ENCODE assay signal across 8 cellular contexts in the genomic region with DNA sequence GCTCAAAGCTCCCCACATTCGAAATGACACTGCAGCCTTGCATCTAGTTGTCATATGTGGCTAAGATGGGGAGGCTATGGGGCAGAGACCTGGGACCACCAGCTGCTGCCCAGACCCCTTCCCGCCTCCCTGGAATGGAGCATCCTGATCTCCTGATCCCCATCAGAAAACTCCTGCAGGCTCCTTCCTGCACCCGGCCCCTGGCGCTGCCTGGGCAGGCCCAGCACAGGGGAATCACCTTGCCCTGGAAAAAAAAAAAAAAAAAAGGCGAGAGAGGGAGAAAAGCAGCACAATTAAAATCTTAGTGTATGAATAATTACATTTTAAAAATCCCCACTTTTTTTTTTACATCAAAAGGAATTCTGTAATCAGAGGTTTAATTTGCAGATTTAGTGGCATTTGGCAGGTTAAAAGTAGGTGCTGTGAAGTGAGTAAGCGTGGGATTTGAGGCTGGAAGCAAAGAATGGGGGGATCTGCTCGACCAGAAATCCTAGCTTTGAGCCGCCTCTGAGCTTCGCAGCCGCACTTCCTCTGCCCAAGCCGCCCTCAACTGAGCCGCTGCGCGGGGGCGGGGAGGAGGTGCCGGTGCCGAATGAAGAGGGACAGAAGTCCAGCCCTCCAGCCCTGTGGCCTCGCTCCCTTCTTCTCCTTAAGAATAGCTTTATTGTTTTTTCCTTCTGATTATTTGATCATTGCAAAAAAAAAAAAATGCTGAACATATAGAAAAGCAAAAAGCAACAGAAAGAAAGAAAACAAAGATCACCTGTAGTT. TPM values are rescaled to one million over a fixed set of nuclear protein-coding genes. Genes with fewer than 3 reads are reported as not detected.
DNase-seq lines count a peak whose midpoint lies in the region; ATAC-seq, FAIRE-seq and TF ChIP-seq lines count a peak whose summit lies in the region.

No MANE protein-coding gene starts in this region.

- POLR2A ChIA-PET in K562 (lab: Yijun Ruan, JAX) = no interaction called here

- DNase-seq in DMS53 treated with DMSO at 0.1 percent for 48 hours (lab: John Stamatoyannopoulos, UW; ENCODE audit: unreplicated experiment) = peak; percentile 28
- no peak for DNase-seq in MM.1S
- peak in 1 of 4 experiments; percentile 40 for DNase-seq in K562 (ENCODE audit: extremely low read depth in 1 of 4, low spot score in 3 of 4)
- DNase-seq in naive B cell = no peak
- no peak for DNase-seq in foreskin melanocyte
- DNase-seq in NK-92 (lab: John Stamatoyannopoulos, UW; ENCODE audit: unreplicated experiment) = no peak

- peak; percentile 75 for ATAC-seq in K562
- ATAC-seq in naive B cell (ENCODE audit: low read depth in 2 of 2) = peak; percentile 38 to 79
- no peak for ATAC-seq in HG02623 (IDR thresholded peaks at IDR 0.05; ENCODE audit: unreplicated experiment)
- ATAC-seq in HG03280 (IDR thresholded peaks at IDR 0.05; ENCODE audit: unreplicated experiment) = no peak

- in situ Hi-C loops in K562 (cut with MboI) = loop anchor here (25.0 kb wide), 1 partner anchor 262 kb away; the partner anchor contains the start of gene FOXI3

- H3K4me2 ChIP-seq in MM.1S (ENCODE audit: low read depth, low read length) (peak overlapping the region; percentile 58; the same call in 1 of the 2 replicates), K562 (ENCODE audit: insufficient read depth, low read length) (no peak overlapping the region)

- H3F3A ChIP-seq in MM.1S (ENCODE audit: insufficient read depth, low read length) = no peaks in the 10 kb centered on the region

- TF ChIP-seq RAD21 in K562 (CRISPR knock-in tag; conservative IDR thresholded peaks at IDR 0.05 in 1 of 2, IDR thresholded peaks at IDR 0.05 in 1 of 2) = no peak

- no peak for TF ChIP-seq POLR2A in K562 (conservative IDR thresholded peaks at IDR 0.05)

- intact Hi-C loops in K562 (cut with micrococcal nuclease) = no loop called here

- H3K4me1 Mint-ChIP-seq in naive B cell = peaks cover 11 to 39% (median 20%) of the 10 kb centered on the region in 3 donors

- H3K27ac ChIP-seq in MM.1S (ENCODE audit: low read length) (no peak overlapping the region), K562 (ENCODE audit: extremely low read depth, low read depth, low read length) (no peak overlapping the region)

- H2AFZ ChIP-seq in MM.1S (ENCODE audit: low read length) (peak overlapping the region; percentile 32; the same call in 1 of the 2 replicates), K562 (ENCODE audit: low read depth, low read length) (no peak overlapping the region)

- peaks cover 0 to 10% (median 8%) of the 10 kb centered on the region in 7 donors for H3K9me3 Mint-ChIP-seq in naive B cell

- FAIRE-seq in K562 (lab: Jason Lieb, UNC) = no peak

- TF ChIP-seq EP300 in K562 (IDR thresholded peaks at IDR 0.05; ENCODE audit: low read length) = no peak

- H3K4me1 ChIP-seq in MM.1S (ENCODE audit: low read length) (0 out of 2 replicates have a peak, but pooled peaks cover 4% of the 10 kb centered on the region), K562 (replicated peaks in 1 of 2; ENCODE audit: control insufficient read depth in 2 of 2, insufficient read depth in 2 of 2, low read length in 2 of 2) (peaks cover 0 to 3% of the 10 kb centered on the region in 2 experiments; a peak in 1 of 5 replicates)

- H4K20me1 ChIP-seq in MM.1S (ENCODE audit: insufficient read depth, low read length) (no peaks in the 10 kb centered on the region), K562 (replicated peaks; ENCODE audit: control insufficient read depth, insufficient read depth, low read length) (no peaks in the 10 kb centered on the region)

- H3K36me3 ChIP-seq in MM.1S (replicated peaks; ENCODE audit: insufficient read depth, low read length) (no peaks in the 10 kb centered on the region), K562 (ENCODE audit: control insufficient read depth, insufficient read depth, low read length) (no peaks in the 10 kb centered on the region)

- BruUV-seq in K562 (replicated peaks; lab: Mats Ljungman, UMichigan) = no TSS peak

- no peaks in the 10 kb centered on the region for H3K79me2 ChIP-seq in MM.1S (ENCODE audit: low read length)
- H3K79me2 ChIP-seq in K562 (ENCODE audit: control insufficient read depth, insufficient read depth, low read length) = no peaks in the 10 kb centered on the region

- WGBS in K562 (ENCODE audit: insufficient coverage, low coverage, missing lambda C conversion rate) = 2% methylated on average over 16 of the region's 18 CpGs

- H3K27me3 Mint-ChIP-seq in naive B cell = peaks cover 48 to 80% (median 50%) of the 10 kb centered on the region in 3 donors

- H3K4me3 ChIP-seq in MM.1S (ENCODE audit: low read length) (peak overlapping the region; percentile 24), K562 (no peak overlapping the region)

- CTCF ChIA-PET in K562 (lab: Yijun Ruan, JAX; ENCODE audit: low intra/inter-chr PET ratio) = no interaction called here

- peak overlapping the region in 1 of 6 donors; percentile 29 for H3K27ac Mint-ChIP-seq in naive B cell

- H3K36me3 Mint-ChIP-seq in naive B cell = peaks cover 0 to 7% of the 10 kb centered on the region in 2 donors

- H3K4me3 Mint-ChIP-seq in naive B cell = peak overlapping the region in 6 of 8 donors; percentile 22 to 80 (median 51)

- no peaks in the 10 kb centered on the region for H3K9me2 ChIP-seq in MM.1S (replicated peaks; ENCODE audit: insufficient read depth, low read length)

- TF ChIP-seq CTCF in MM.1S (IDR thresholded peaks at IDR 0.05; ENCODE audit: low read length) (no peak), K562 (IDR thresholded peaks at IDR 0.05 in 2 of 3, conservative IDR thresholded peaks at IDR 0.05 in 1 of 3; ENCODE audit: insufficient read depth in 2 of 3, low read depth in 1 of 3, low read length in 3 of 3) (no peak)

- H3K9me1 ChIP-seq in K562 (ENCODE audit: control insufficient read depth, insufficient read depth, low read length) = no peaks in the 10 kb centered on the region

- no peaks in the 10 kb centered on the region for H3K27me3 ChIP-seq in MM.1S (replicated peaks; ENCODE audit: insufficient read depth, low read length)
- peaks cover 19 to 39% of the 10 kb centered on the region in 2 experiments for H3K27me3 ChIP-seq in K562 (ENCODE audit: control insufficient read depth in 2 of 2, insufficient read depth in 2 of 2, low read length in 2 of 2)

- H3K9ac ChIP-seq in MM.1S (ENCODE audit: low read length) (no peak overlapping the region), K562 (ENCODE audit: insufficient read depth in 1 of 2, low read depth in 2 of 2, low read length in 2 of 2) (peak overlapping the region in 1 of 2 experiments; percentile 64; a peak in 1 of 4 replicates)

- H3K9me3 ChIP-seq in MM.1S (replicated peaks; ENCODE audit: insufficient read depth, low read length) (no peaks in the 10 kb centered on the region), K562 (replicated peaks; ENCODE audit: control insufficient read depth, insufficient read depth, low read depth, low read length) (no peaks in the 10 kb centered on the region)

TF ChIP-seq in K562, 482 proteins besides CTCF, POLR2A, EP300 and RAD21:
- TF ChIP-seq MTA1 (IDR thresholded peaks at IDR 0.05; ENCODE audit: borderline replicate concordance) = no peak
- TF ChIP-seq SPI1 (IDR thresholded peaks at IDR 0.05; ENCODE audit: borderline replicate concordance, low read depth, low read length) = peak; percentile 72; the same call in 1 of the 2 replicates
- no peak for TF ChIP-seq IFI16 (CRISPR knock-in tag; IDR thresholded peaks at IDR 0.05)
- no peak for TF ChIP-seq TAL1 (IDR thresholded peaks at IDR 0.05)
- TF ChIP-seq U2AF2 (optimal IDR thresholded peaks at IDR 0.05; ENCODE audit: low read depth, low read length) = no peak
- TF ChIP-seq CREM (IDR thresholded peaks at IDR 0.05; ENCODE audit: low read depth) = no peak
- no peak for TF ChIP-seq SNAPC5 (CRISPR knock-in tag; IDR thresholded peaks at IDR 0.05)
- TF ChIP-seq NRF1 (conservative IDR thresholded peaks at IDR 0.05 in 1 of 2, IDR thresholded peaks at IDR 0.05 in 1 of 2) = 0 out of 4 replicates have a peak, but pooled peaks of 1 of the 2 experiments have one; percentile 32
- peak; percentile 81 for TF ChIP-seq EGR1 (conservative IDR thresholded peaks at IDR 0.05)

RNA-seq across cellular contexts. Expression of gene THNSL2, which starts 30.0 kb away (rescaled TPM):
- total RNA-seq in K562 (2011; cell fraction: chromatin; rRNA removed; ENCODE audit: low replicate concordance) = not detected in 2 replicates
- not detected in 2 replicates for total RNA-seq in K562 (2011; cell fraction: nucleolus; rRNA removed)
- total RNA-seq in K562 (2011; cell fraction: nucleoplasm; rRNA removed) = not detected in 2 replicates
- total RNA-seq in K562 (2014; rRNA removed) (not detected in 2 replicates), K562 (2014; rRNA removed; fragmentation: Illumina TruSeq; extraction: Trizol) (not detected in 2 replicates), K562 (2015; rRNA removed; fragmentation: Illumina TruSeq; extraction: Trizol) (not detected in 2 replicates), K562 (2021) (0.54 TPM in 1 of 2 replicates, not detected in the other)
- polyA plus RNA-seq in K562 (2011; rRNA removed) (not detected in 2 replicates), K562 (2014; fragmentation: Illumina TruSeq; extraction: Trizol) (not detected in 2 replicates), K562 (2014; fragmentation: Nextera tagmentation; extraction: Ambion mirVana) (not detected), K562 (2014; rRNA removed) (not detected in 2 replicates), naive B cell (ENCODE audit: low read depth in 6 of 6) (1 to 10 TPM in 5 of 6 donors, not detected in 1; 1.1 to 4.3 (median 1.2) TPM)
- not detected in 2 replicates for polyA plus RNA-seq in K562 (2011; cell fraction: cytosol; rRNA removed)
- not detected in 2 replicates for polyA plus RNA-seq in K562 (2011; cell fraction: nucleus; rRNA removed)
- polyA plus RNA-seq in K562 (2012) = not detected in 2 replicates
- not detected in 2 replicates for polyA minus RNA-seq in K562 (2011; rRNA and poly(A)+ RNA removed)
- not detected in 2 replicates for polyA minus RNA-seq in K562 (2011; cell fraction: cytosol; rRNA and poly(A)+ RNA removed)
- polyA minus RNA-seq in K562 (2011; cell fraction: nucleus; rRNA and poly(A)+ RNA removed) = not detected in 2 replicates

Comparison
In these comparisons a context has a peak if more than half of its experiments do, and no peak if none do; other contexts are left out.
1. ATAC-seq: peak in K562 (single experiment) and naive B cell (2 of 2); none in HG02623 (single experiment) and HG03280 (single experiment).